21 cellular contexts compared by ENCODE assay signal in the genomic region with DNA sequence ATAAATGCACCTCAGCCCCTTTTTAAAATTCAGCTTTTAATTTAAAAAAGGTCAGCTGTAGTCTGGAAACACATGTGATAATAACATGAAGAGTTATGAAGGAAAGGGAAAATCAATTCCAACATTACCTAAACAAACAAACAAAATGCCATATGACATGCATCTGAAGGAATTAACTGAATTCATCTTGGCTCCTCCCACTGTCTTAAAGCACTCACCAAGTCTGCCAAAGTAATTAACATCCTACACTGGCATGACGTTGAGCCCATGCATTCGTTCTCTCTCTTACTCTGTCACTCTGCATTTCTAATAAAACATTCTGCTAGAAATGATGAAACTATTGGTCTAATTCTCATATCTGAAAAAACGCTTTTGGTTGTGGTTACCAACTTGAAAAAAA. TPM values are rescaled to one million over a fixed set of nuclear protein-coding genes. Genes with fewer than 3 reads are reported as not detected.
"Had no signal": no experiment of that assay in that cellular context is flagged by ENCODE, and none has a peak within 500 bp of the region (broad histone marks: within the 10 kb centered on the region; RNA-seq: fewer than 3 reads in every experiment).

No MANE protein-coding gene starts in this region.

- H3K4me1 ChIP-seq: SJCRH30 had no signal

- DNase-seq: IMR-90, Karpas-422, KG1, MM.1S, NCI-H1092 treated with DMSO at 0.1 percent for 48 hours, NCI-H1436, NCI-H187 treated with DMSO at 0.1 percent for 48 hours, NCI-H2029 treated with DMSO at 0.1 percent for 48 hours, NCI-H2171 treated with DMSO at 0.1 percent for 48 hours, NCI-H345, NCI-H446 treated with DMSO at 0.1 percent for 48 hours, NCI-H510A treated with DMSO at 0.1 percent for 48 hours, NCI-H526, PC-3, SHP77 treated with DMSO at 0.1 percent for 48 hours, SJCRH30 had no signal

- H3K9me3 ChIP-seq: SJCRH30 had no signal

- H3K27ac ChIP-seq: RWPE1, SJCRH30 had no signal

- FAIRE-seq: HepG2 had no signal

- H3K4me3 ChIP-seq: SJCRH30 had no signal

- H3K27me3 ChIP-seq: SJCRH30 had no signal

- H3K36me3 ChIP-seq: SJCRH30 had no signal

RNA-seq across cellular contexts. Expression of gene TSSK1B, which starts 37.7 kb away (rescaled TPM):
- total RNA-seq: HepG2, HT1080, OCI-LY7, Right ventricle myocardium inferior had no signal
- polyA plus RNA-seq: HepG2 had no signal
